In the genomic region with DNA sequence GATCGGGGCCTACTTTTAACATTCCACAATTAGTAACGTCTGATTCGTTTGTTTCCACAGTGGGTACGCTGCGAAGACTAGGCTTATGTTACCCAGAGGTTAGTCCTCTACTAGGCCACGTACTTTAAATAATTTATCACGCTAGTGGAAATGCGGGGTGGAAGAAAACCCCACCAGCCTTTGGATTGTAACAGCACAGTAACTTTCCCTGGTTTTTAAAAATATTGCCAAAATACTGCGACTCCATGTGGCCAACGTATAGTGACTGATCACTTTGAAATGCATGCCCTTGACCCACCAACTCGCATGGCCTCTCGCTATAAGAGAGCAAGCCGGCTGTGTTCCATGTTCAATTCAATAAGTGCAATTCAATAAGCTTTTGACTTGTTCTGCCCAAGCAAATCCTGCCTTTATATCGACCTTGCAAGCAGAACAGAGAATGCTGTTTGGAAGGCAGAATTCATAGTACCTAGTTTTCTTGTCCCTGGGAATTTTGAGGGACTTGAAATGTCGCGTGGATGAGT, we compare ENCODE assay signal across 8 cellular contexts. TPM values are rescaled to one million over a fixed set of nuclear protein-coding genes. Genes with fewer than 3 reads are reported as not detected.
DNase-seq lines count a peak whose midpoint lies in the region; ATAC-seq and TF ChIP-seq lines count a peak whose summit lies in the region.

No MANE protein-coding gene starts in this region.

- no peaks in the 10 kb centered on the region for H3K27me3 ChIP-seq in CD4-positive, alpha-beta T cell (ENCODE audit: control insufficient read depth, insufficient read depth, low read length)

- BruUV-seq in MCF 10A (replicated peaks; lab: Mats Ljungman, UMichigan), result TSS peak; percentile 57

- peaks cover 34% of the 10 kb centered on the region for H3K36me3 Mint-ChIP-seq in CD4-positive, alpha-beta T cell (ENCODE audit: low read depth)
- H3K36me3 Mint-ChIP-seq in MCF 10A (ENCODE audit: insufficient read depth, unreplicated experiment), result peaks cover 19% of the 10 kb centered on the region
- H3K36me3 Mint-ChIP-seq in mesothelial cell of epicardium, result no peaks in the 10 kb centered on the region

- POLR2A ChIA-PET in CD4-positive, alpha-beta T cell (lab: Charles Lee), result interaction anchor here (0.7 to 2.2 kb wide), 17 partner anchors 21 to 311 kb away, joined by 3 to 42 read pairs (median 9); a partner anchor contains a TSS
- POLR2A ChIA-PET in MCF 10A (lab: Yijun Ruan, JAX), result interaction anchor here (0.6 to 2.1 kb wide), 19 partner anchors 9 to 523 kb away, joined by 3 to 9 read pairs (median 5); a partner anchor contains a TSS

- CTCF ChIA-PET in CD4-positive, alpha-beta T cell (lab: Charles Lee), result interaction anchor here (1.0 to 1.8 kb wide), 3 partner anchors 45 to 52 kb away, joined by 3 to 5 read pairs (median 3); no protein-coding TSS in a partner anchor
- CTCF ChIA-PET in MCF 10A (lab: Yijun Ruan, JAX), result interaction anchor here (0.7 to 1.0 kb wide), 2 partner anchors 234 to 273 kb away, joined by 4 read pairs; no protein-coding TSS in a partner anchor

- H3K36me3 ChIP-seq in KOPT-K1 (ENCODE audit: insufficient read depth, low read length), result peaks cover 12% of the 10 kb centered on the region

- intact Hi-C loops in CD4-positive, alpha-beta T cell (cut with DNase I, micrococcal nuclease), result loop anchor here (2.0 to 5.0 kb wide), 3 partner anchors 47 to 313 kb away; a partner anchor contains a TSS
- intact Hi-C loops in MCF 10A (cut with micrococcal nuclease), result loop anchor here (1.0 to 5.0 kb wide), 3 partner anchors 25 to 180 kb away; no protein-coding TSS in a partner anchor

- no peaks in the 10 kb centered on the region for H3K9me3 Mint-ChIP-seq in CD4-positive, alpha-beta T cell
- H3K9me3 Mint-ChIP-seq in MCF 10A (ENCODE audit: unreplicated experiment), result no peaks in the 10 kb centered on the region
- H3K9me3 Mint-ChIP-seq in mesothelial cell of epicardium, result no peaks in the 10 kb centered on the region

- no peak for TF ChIP-seq CTCF in CD4-positive, alpha-beta T cell (IDR thresholded peaks at IDR 0.05)
- no peak for TF ChIP-seq CTCF in MCF 10A (IDR thresholded peaks at IDR 0.05; ENCODE audit: unreplicated experiment)
- TF ChIP-seq CTCF in mesothelial cell of epicardium (IDR thresholded peaks at IDR 0.05; ENCODE audit: unreplicated experiment), result no peak

- no peak for ATAC-seq in CD4-positive, alpha-beta T cell (ENCODE audit: poor library complexity)
- ATAC-seq in HG03039 (IDR thresholded peaks at IDR 0.05; ENCODE audit: unreplicated experiment) (no peak), HG02884 (IDR thresholded peaks at IDR 0.05; ENCODE audit: unreplicated experiment) (no peak)

- no peaks in the 10 kb centered on the region for H3K9me3 ChIP-seq in CD4-positive, alpha-beta T cell (ENCODE audit: control insufficient read depth, low read length)
- H3K9me3 ChIP-seq in KOPT-K1 (ENCODE audit: insufficient read depth, low read length, poor library complexity, severe bottlenecking), result no peaks in the 10 kb centered on the region

- peak overlapping the region; percentile 97 for H3K27ac ChIP-seq in CD4-positive, alpha-beta T cell (ENCODE audit: low read depth, low read length)
- peak overlapping the region; percentile 96 for H3K27ac ChIP-seq in KOPT-K1 (ENCODE audit: low read depth, low read length, poor library complexity, severe bottlenecking)

- peaks cover 41% of the 10 kb centered on the region for H3K4me1 Mint-ChIP-seq in CD4-positive, alpha-beta T cell (ENCODE audit: low read depth)
- H3K4me1 Mint-ChIP-seq in MCF 10A (ENCODE audit: insufficient read depth, unreplicated experiment) (peaks cover 6% of the 10 kb centered on the region), mesothelial cell of epicardium (peaks cover 24% of the 10 kb centered on the region)

- no peak for DNase-seq in CD4-positive, alpha-beta T cell
- DNase-seq in MCF 10A (ENCODE audit: unreplicated experiment) (no peak), mesothelial cell of epicardium (ENCODE audit: low spot score in 2 of 2, unreplicated experiment in 2 of 2) (no peak), NCI-H345 treated with DMSO at 0.1 percent for 48 hours (lab: John Stamatoyannopoulos, UW; ENCODE audit: unreplicated experiment) (no peak), GOT3 (lab: John Stamatoyannopoulos, UW) (no peak)

- H3K4me3 Mint-ChIP-seq in CD4-positive, alpha-beta T cell, result peak overlapping the region; percentile 99
- H3K4me3 Mint-ChIP-seq in MCF 10A (ENCODE audit: unreplicated experiment) (peak overlapping the region; percentile 93), mesothelial cell of epicardium (peak overlapping the region; percentile 96)

- peaks cover 9% of the 10 kb centered on the region for H3K27me3 Mint-ChIP-seq in CD4-positive, alpha-beta T cell
- H3K27me3 Mint-ChIP-seq in MCF 10A (ENCODE audit: insufficient read depth, unreplicated experiment), result no peaks in the 10 kb centered on the region
- no peaks in the 10 kb centered on the region for H3K27me3 Mint-ChIP-seq in mesothelial cell of epicardium (ENCODE audit: low read depth)

- H3K27ac Mint-ChIP-seq in CD4-positive, alpha-beta T cell, result peak overlapping the region; percentile 99
- H3K27ac Mint-ChIP-seq in MCF 10A (ENCODE audit: low read depth, unreplicated experiment), result peak overlapping the region; percentile 99
- peak overlapping the region; percentile 98 for H3K27ac Mint-ChIP-seq in mesothelial cell of epicardium

RNA-seq across cellular contexts. Expression of a gene that starts 0.9 kb away (rescaled TPM):
- 10 to 100 TPM; 11.5 to 12.8 TPM for total RNA-seq in CD4-positive, alpha-beta T cell
- total RNA-seq in MCF 10A (2022), result 35.0 and 49.4 TPM in 2 replicates
- total RNA-seq in mesothelial cell of epicardium, result 29.0 to 31.1 TPM (median 30.5 TPM) in 3 replicates
